Comparison of ENCODE assay signal across 14 cellular contexts in the genomic region with DNA sequence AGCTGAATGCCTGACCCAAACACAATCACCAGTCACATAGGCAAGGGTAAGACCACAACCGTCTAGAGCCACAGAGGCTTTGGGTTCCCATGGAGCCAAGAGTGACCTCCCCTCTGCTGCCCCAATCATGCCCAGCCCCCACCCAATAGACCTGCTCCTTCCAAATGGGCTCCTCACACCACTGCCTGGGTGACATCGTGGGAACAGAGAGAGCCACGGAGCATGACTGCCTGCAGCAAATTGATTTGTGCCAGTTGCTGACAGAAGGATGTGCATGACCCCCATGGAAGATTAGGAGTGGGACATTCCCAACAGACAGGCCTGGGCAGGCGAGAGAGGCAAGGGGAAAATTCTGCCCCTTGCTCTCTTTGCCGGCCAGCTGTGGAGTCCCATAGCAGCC.
"Had no signal": no experiment of that assay in that cellular context is flagged by ENCODE, and none has a peak within 500 bp of the region (broad histone marks: within the 10 kb centered on the region; RNA-seq: fewer than 3 reads in every experiment).

No MANE protein-coding gene starts in this region.

- H3K27ac ChIP-seq: ascending aorta, cardiac muscle cell, psoas muscle had no signal

- H3K36me3 ChIP-seq: ascending aorta, cardiac muscle cell had no signal

- H3K4me3 ChIP-seq: ascending aorta, cardiac muscle cell, lung, mucosa of descending colon, psoas muscle had no signal

- H3K27me3 ChIP-seq: ascending aorta, cardiac muscle cell had no signal

- DNase-seq: activated CD4-positive, alpha-beta T cell treated with anti-CD3 and anti-CD28 coated beads, Interleukin-2, amount 10 ng/mL, durations not matched to agents 7 days and 5 days; activated CD4-positive, CD25-positive, alpha-beta regulatory T cell; activated CD8-positive, alpha-beta memory T cell treated with anti-CD3 and anti-CD28 coated beads for 24 hours; activated naive CD4-positive, alpha-beta T cell treated with Interleukin-2 at 50 U/mL for 16 hours; activated naive CD8-positive, alpha-beta T cell treated with anti-CD3 and anti-CD28 coated beads, Interleukin-2, amount 50 U/mL, for 24 hours; hypothalamus; mucosa of descending colon; naive thymus-derived CD8-positive, alpha-beta T cell; psoas muscle; stimulated activated CD4-positive, alpha-beta T cell treated with anti-CD3 and anti-CD28 coated beads, Interleukin-12 subunit alpha, Interleukin-12 subunit beta, amount 100 ng/mL, for 4 hours; stimulated activated naive CD4-positive, alpha-beta T cell had no signal

- H3K4me1 ChIP-seq: ascending aorta, psoas muscle had no signal

- H3K9me3 ChIP-seq: ascending aorta, mucosa of descending colon, psoas muscle had no signal
